8 cellular contexts compared by ENCODE assay signal in genomic region chr17:1275962-1276736, GRCh38. TPM values are rescaled to one million over a fixed set of nuclear protein-coding genes. Genes with fewer than 3 reads are reported as not detected.
A peak's percentile ranks its signal among the peaks of the same experiment; 100 is the strongest.
DNase-seq lines count a peak whose midpoint lies in the region; ATAC-seq, FAIRE-seq and TF ChIP-seq lines count a peak whose summit lies in the region.

No MANE protein-coding gene starts in this region.

- H3K4me1 ChIP-seq in OCI-LY3 (ENCODE audit: low read length) (no peaks in the 10 kb centered on the region), pancreas (no peaks in the 10 kb centered on the region), aorta (ENCODE audit: control insufficient read depth in 1 of 2, insufficient read depth in 2 of 2, low read length in 2 of 2) (no peaks in the 10 kb centered on the region)

- H3K36me3 ChIP-seq in OCI-LY3 (replicated peaks; ENCODE audit: low read depth, low read length), result no peaks in the 10 kb centered on the region
- no peaks in the 10 kb centered on the region for H3K36me3 ChIP-seq in pancreas
- no peaks in the 10 kb centered on the region for H3K36me3 ChIP-seq in aorta (ENCODE audit: control insufficient read depth in 1 of 2, insufficient read depth in 2 of 2, low read length in 1 of 2)

- H3K4me1 Mint-ChIP-seq in activated T-cell treated with anti-CD3 and anti-CD28 coated beads, Interleukin-2, amount 50 U/mL, for 4 hours (ENCODE audit: low read depth), result peaks cover 2% of the 10 kb centered on the region

- no peak for FAIRE-seq in pancreas (lab: Jason Lieb, UNC)

- intact Hi-C loops in pancreas (cut with DNase I) (loop anchor here in 2 of 3 donors (10.0 kb wide), 2 partner anchors 239 to 279 kb away; partner anchors contain the start of gene INPP5K (in 2 of the 2)), aorta (cut with DNase I) (loop anchor here (1.0 to 2.0 kb wide), 2 partner anchors 56 to 57 kb away; no protein-coding TSS in a partner anchor)

- H3K9me3 Mint-ChIP-seq in activated T-cell treated with anti-CD3 and anti-CD28 coated beads, Interleukin-2, amount 50 U/mL, for 4 hours, result no peaks in the 10 kb centered on the region

- peak; percentile 89 to 93 for ATAC-seq in activated T-cell treated with anti-CD3 and anti-CD28 coated beads, Interleukin-2, amount 50 U/mL, for 4 hours
- ATAC-seq in pancreas, result peak; percentile 69 to 93 (median 84)
- peak; percentile 65 for ATAC-seq in aorta (ENCODE audit: low FRiP score)
- no peak for ATAC-seq in GM19351 (IDR thresholded peaks at IDR 0.05; ENCODE audit: unreplicated experiment)

- TF ChIP-seq CTCF in OCI-LY3 (IDR thresholded peaks at IDR 0.05; ENCODE audit: low read depth, low read length), result peak; percentile 73
- TF ChIP-seq CTCF in fibroblast of pulmonary artery (IDR thresholded peaks at IDR 0.05; ENCODE audit: low read length, missing control alignments), result peak; percentile 78
- TF ChIP-seq CTCF in pancreas (IDR thresholded peaks at IDR 0.05), result peak; percentile 48 to 81 (median 62)

- 18 to 19% methylated on average over 27 to 28 of the region's 28 CpGs for WGBS in pancreas, 2 donors
- WGBS in aorta, 2 donors, result 24 to 28% methylated on average over 28 of the region's 28 CpGs

- peaks cover 26% of the 10 kb centered on the region for H3K27me3 Mint-ChIP-seq in activated T-cell treated with anti-CD3 and anti-CD28 coated beads, Interleukin-2, amount 50 U/mL, for 4 hours (ENCODE audit: low read depth)

- peak; percentile 68 for DNase-seq in NCI-H2227 (lab: John Stamatoyannopoulos, UW; ENCODE audit: unreplicated experiment)
- DNase-seq in NCI-H2227 treated with DMSO at 0.1 percent for 48 hours (lab: John Stamatoyannopoulos, UW), result no peak
- DNase-seq in activated T-cell treated with anti-CD3 and anti-CD28 coated beads, Interleukin-2, amount 50 U/mL, for 4 hours, result peak; percentile 70
- DNase-seq in fibroblast of pulmonary artery (ENCODE audit: low read depth), result peak; percentile 47
- peak; percentile 37 to 85 (median 59) for DNase-seq in pancreas
- DNase-seq in aorta, result peak; percentile 79 to 91

- H4K20me1 ChIP-seq in OCI-LY3 (ENCODE audit: insufficient read depth, low read length), result no peaks in the 10 kb centered on the region

- H3K27ac ChIP-seq in OCI-LY3 (ENCODE audit: low read length) (no peak overlapping the region), pancreas (no peak overlapping the region), aorta (ENCODE audit: low read depth in 1 of 2, low read length in 2 of 2) (no peak overlapping the region)

- H3K27me3 ChIP-seq in OCI-LY3 (ENCODE audit: low read depth, low read length) (no peaks in the 10 kb centered on the region), pancreas (no peaks in the 10 kb centered on the region), aorta (ENCODE audit: control insufficient read depth in 1 of 2, insufficient read depth in 2 of 2, low read length in 1 of 2) (no peaks in the 10 kb centered on the region)

- H3K4me2 ChIP-seq in OCI-LY3 (ENCODE audit: low read length), result peak overlapping the region; percentile 74

- peak overlapping the region; percentile 27 for H3K4me3 Mint-ChIP-seq in activated T-cell treated with anti-CD3 and anti-CD28 coated beads, Interleukin-2, amount 50 U/mL, for 4 hours

- no peak overlapping the region for H3K9ac ChIP-seq in OCI-LY3 (ENCODE audit: low read length)

- no peaks in the 10 kb centered on the region for H3K9me3 ChIP-seq in OCI-LY3 (ENCODE audit: insufficient read depth, low read length)
- H3K9me3 ChIP-seq in pancreas, result no peaks in the 10 kb centered on the region
- no peaks in the 10 kb centered on the region for H3K9me3 ChIP-seq in aorta (ENCODE audit: control insufficient read depth, low read length)

- H2AFZ ChIP-seq in OCI-LY3 (ENCODE audit: low read depth, low read length), result 0 out of 2 replicates have a peak overlapping the region, but pooled peaks have one; percentile 46

- no peaks in the 10 kb centered on the region for H3K79me2 ChIP-seq in OCI-LY3 (ENCODE audit: low read length)

- H3K4me3 ChIP-seq in OCI-LY3 (ENCODE audit: low read length) (peak overlapping the region; percentile 66), fibroblast of pulmonary artery (replicated peaks; ENCODE audit: low read depth, low read length) (no peak overlapping the region), pancreas (no peak overlapping the region), aorta (ENCODE audit: low read length in 2 of 2) (no peak overlapping the region)

- no peaks in the 10 kb centered on the region for H3K36me3 Mint-ChIP-seq in activated T-cell treated with anti-CD3 and anti-CD28 coated beads, Interleukin-2, amount 50 U/mL, for 4 hours (ENCODE audit: insufficient read depth)

RNA-seq across cellular contexts. Expression of gene TRARG1, which starts 3.3 kb away (rescaled TPM):
- not detected for total RNA-seq in activated T-cell treated with anti-CD3 and anti-CD28 coated beads, Interleukin-2, amount 50 U/mL, for 4 hours
- total RNA-seq in pancreas (1 to 10 TPM in 1 of 6 donors, under 1 TPM in 3, not detected in 2; 0.09 to 2.9 (median 0.35) TPM), aorta (1 to 10 TPM; 1.9 to 2.0 TPM)
- polyA plus RNA-seq in pancreas (1 to 10 TPM in 1 of 2 donors, under 1 TPM in 1; 0.31 to 4.1 TPM), aorta (1 to 10 TPM in 1 of 2 donors, under 1 TPM in 1; 0.97 to 1.5 TPM)

RNA-seq across cellular contexts. Expression of gene BHLHA9, which starts 5.9 kb away (rescaled TPM):
- not detected for total RNA-seq in activated T-cell treated with anti-CD3 and anti-CD28 coated beads, Interleukin-2, amount 50 U/mL, for 4 hours
- total RNA-seq in pancreas, result not detected
- not detected for polyA plus RNA-seq in pancreas
- total RNA-seq in aorta, result not detected
- polyA plus RNA-seq in aorta, result not detected
